In the genomic region with DNA sequence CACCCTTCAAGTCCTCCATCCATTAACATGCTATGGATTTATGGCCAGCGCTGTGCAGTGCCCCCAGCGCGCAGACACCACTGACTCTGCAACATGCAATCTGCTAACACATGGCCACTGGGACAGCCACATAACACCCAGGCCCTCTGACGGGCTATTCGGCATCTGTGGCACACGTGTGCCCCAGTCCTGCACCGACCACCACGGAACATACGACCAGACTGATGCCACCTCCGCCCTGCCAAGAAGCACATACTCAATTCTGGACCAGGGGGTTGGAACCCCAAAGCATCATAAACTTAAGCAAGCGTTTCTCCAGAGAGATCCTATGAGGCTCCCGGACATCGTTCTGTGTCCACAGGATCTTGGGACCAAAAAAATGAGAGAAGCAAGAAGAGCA, we compare ENCODE assay signal across 14 cellular contexts. TPM values are rescaled to one million over a fixed set of nuclear protein-coding genes. Genes with fewer than 3 reads are reported as not detected.
DNase-seq lines count a peak whose midpoint lies in the region; ATAC-seq and TF ChIP-seq lines count a peak whose summit lies in the region.
"Had no signal": no experiment of that assay in that cellular context is flagged by ENCODE, and none has a peak within 500 bp of the region (broad histone marks: within the 10 kb centered on the region; RNA-seq: fewer than 3 reads in every experiment).

No MANE protein-coding gene starts in this region.

- H3K4me3 ChIP-seq in SJCRH30 = no peak overlapping the region

- H3K9me3 ChIP-seq in SJCRH30 (replicated peaks) = no peaks in the 10 kb centered on the region
- H3K9me3 ChIP-seq: vagina had no signal

- no peak for TF ChIP-seq CTCF in natural killer cell (IDR thresholded peaks at IDR 0.05)

- H3K36me3 ChIP-seq in SJCRH30 = peaks cover 4% of the 10 kb centered on the region
- H3K36me3 ChIP-seq: vagina had no signal

- no peaks in the 10 kb centered on the region for H3K36me3 Mint-ChIP-seq in natural killer cell
- H3K36me3 Mint-ChIP-seq in natural killer cell treated with Interleukin-12 subunit alpha and Interleukin-12 subunit beta and Interleukin-15 and Interleukin-18, amount 100 ng/mL, for 72 hours = peaks cover 7% of the 10 kb centered on the region
- H3K36me3 Mint-ChIP-seq in activated T-helper 17 cell treated with anti-CD3 and anti-CD28 coated beads, Interleukin-2, amount 50 U/mL, for 72 hours (ENCODE audit: low read depth) = peaks cover 99% of the 10 kb centered on the region
- peaks cover 2% of the 10 kb centered on the region for H3K36me3 Mint-ChIP-seq in memory B cell

- H3K4me1 Mint-ChIP-seq in natural killer cell (peaks cover 83 to 92% of the 10 kb centered on the region in 2 donors), memory B cell (peaks cover 66% of the 10 kb centered on the region)
- peaks cover 67 to 87% of the 10 kb centered on the region in 2 donors for H3K4me1 Mint-ChIP-seq in natural killer cell treated with Interleukin-12 subunit alpha and Interleukin-12 subunit beta and Interleukin-15 and Interleukin-18, amount 100 ng/mL, for 72 hours (ENCODE audit: low read depth in 2 of 2)
- H3K4me1 Mint-ChIP-seq in activated T-helper 17 cell treated with anti-CD3 and anti-CD28 coated beads, Interleukin-2, amount 50 U/mL, for 72 hours = peaks cover 86% of the 10 kb centered on the region

- H3K9me3 Mint-ChIP-seq in natural killer cell = no peaks in the 10 kb centered on the region
- no peaks in the 10 kb centered on the region for H3K9me3 Mint-ChIP-seq in natural killer cell treated with Interleukin-12 subunit alpha and Interleukin-12 subunit beta and Interleukin-15 and Interleukin-18, amount 100 ng/mL, for 72 hours
- H3K9me3 Mint-ChIP-seq in activated T-helper 17 cell treated with anti-CD3 and anti-CD28 coated beads, Interleukin-2, amount 50 U/mL, for 72 hours = peaks cover 3% of the 10 kb centered on the region
- H3K9me3 Mint-ChIP-seq in memory B cell = no peaks in the 10 kb centered on the region

- no peaks in the 10 kb centered on the region for H3K27me3 ChIP-seq in SJCRH30
- H3K27me3 ChIP-seq: vagina had no signal

- H3K4me1 ChIP-seq in SJCRH30 = peaks cover 9% of the 10 kb centered on the region

- H3K4me3 Mint-ChIP-seq in natural killer cell (no peak overlapping the region), memory B cell (peak overlapping the region; percentile 63)
- no peak overlapping the region for H3K4me3 Mint-ChIP-seq in natural killer cell treated with Interleukin-12 subunit alpha and Interleukin-12 subunit beta and Interleukin-15 and Interleukin-18, amount 100 ng/mL, for 72 hours
- H3K4me3 Mint-ChIP-seq in activated T-helper 17 cell treated with anti-CD3 and anti-CD28 coated beads, Interleukin-2, amount 50 U/mL, for 72 hours = peak overlapping the region; percentile 90

- ATAC-seq in natural killer cell (no peak), memory B cell (ENCODE audit: low read depth) (no peak), HG02642 (IDR thresholded peaks at IDR 0.05; ENCODE audit: poor library complexity, unreplicated experiment) (no peak)
- no peak for ATAC-seq in natural killer cell treated with Interleukin-12 subunit alpha and Interleukin-12 subunit beta and Interleukin-15 and Interleukin-18, amount 100 ng/mL, for 72 hours
- no peak for ATAC-seq in activated T-helper 17 cell treated with anti-CD3 and anti-CD28 coated beads, Interleukin-2, amount 50 U/mL, for 72 hours (replicated peaks)

- no peak for DNase-seq in natural killer cell
- DNase-seq in natural killer cell treated with Interleukin-12 subunit alpha and Interleukin-12 subunit beta and Interleukin-15 and Interleukin-18, amount 100 ng/mL, for 72 hours (ENCODE audit: low spot score) = no peak
- no peak for DNase-seq in memory B cell (ENCODE audit: low spot score in 2 of 2)
- DNase-seq in SJCRH30 = no peak
- no peak for DNase-seq in head of caudate nucleus
- no peak for DNase-seq in pons (ENCODE audit: low spot score)
- DNase-seq: AML-193; effector CD4-positive, alpha-beta T cell; foreskin melanocyte; NCI-H1694 treated with DMSO at 0.1 percent for 48 hours; T-helper 9 cell had no signal

- H3K27me3 Mint-ChIP-seq in natural killer cell (ENCODE audit: low read depth in 2 of 2) (no peaks in the 10 kb centered on the region), memory B cell (no peaks in the 10 kb centered on the region)
- H3K27me3 Mint-ChIP-seq in natural killer cell treated with Interleukin-12 subunit alpha and Interleukin-12 subunit beta and Interleukin-15 and Interleukin-18, amount 100 ng/mL, for 72 hours = no peaks in the 10 kb centered on the region
- no peaks in the 10 kb centered on the region for H3K27me3 Mint-ChIP-seq in activated T-helper 17 cell treated with anti-CD3 and anti-CD28 coated beads, Interleukin-2, amount 50 U/mL, for 72 hours

- intact Hi-C loops in natural killer cell (cut with micrococcal nuclease) = no loop called here
- intact Hi-C loops in head of caudate nucleus (cut with DNase I) = no loop called here

- H3K27ac Mint-ChIP-seq in natural killer cell (peak overlapping the region; percentile 67 to 80), memory B cell (peak overlapping the region; percentile 97)
- H3K27ac Mint-ChIP-seq in natural killer cell treated with Interleukin-12 subunit alpha and Interleukin-12 subunit beta and Interleukin-15 and Interleukin-18, amount 100 ng/mL, for 72 hours = peak overlapping the region in 1 of 2 donors; percentile 41
- peak overlapping the region; percentile 90 for H3K27ac Mint-ChIP-seq in activated T-helper 17 cell treated with anti-CD3 and anti-CD28 coated beads, Interleukin-2, amount 50 U/mL, for 72 hours

- no peak overlapping the region for H3K27ac ChIP-seq in SJCRH30

RNA-seq across cellular contexts. Expression of a gene that starts 9.8 kb away (rescaled TPM):
- 10 to 100 TPM; 64.5 to 78.4 (median 70.4) TPM for total RNA-seq in natural killer cell
- total RNA-seq in natural killer cell treated with Interleukin-12 subunit alpha and Interleukin-12 subunit beta and Interleukin-15 and Interleukin-18, amount 100 ng/mL, for 72 hours = 10 to 100 TPM; 73.0 to 90.1 TPM
- 100 to 1,000 TPM; 212 to 231 TPM for total RNA-seq in activated T-helper 17 cell treated with anti-CD3 and anti-CD28 coated beads, Interleukin-2, amount 50 U/mL, for 72 hours
- total RNA-seq in SJCRH30 (2014; rRNA removed; shearing (Covaris generic)) = 71.4 and 80.2 TPM in 2 replicates

Comparison
In these comparisons a context has a peak if more than half of its experiments do, and no peak if none do; other contexts are left out.
1. H3K4me3 Mint-ChIP-seq: peak in activated T-helper 17 cell treated with anti-CD3 and anti-CD28 coated beads, Interleukin-2, amount 50 U/mL, for 72 hours (single experiment) and memory B cell (single experiment); none in natural killer cell (single experiment) and natural killer cell treated with Interleukin-12 subunit alpha and Interleukin-12 subunit beta and Interleukin-15 and Interleukin-18, amount 100 ng/mL, for 72 hours (single experiment).